ENCODE assay signal across 8 cellular contexts in the genomic region with DNA sequence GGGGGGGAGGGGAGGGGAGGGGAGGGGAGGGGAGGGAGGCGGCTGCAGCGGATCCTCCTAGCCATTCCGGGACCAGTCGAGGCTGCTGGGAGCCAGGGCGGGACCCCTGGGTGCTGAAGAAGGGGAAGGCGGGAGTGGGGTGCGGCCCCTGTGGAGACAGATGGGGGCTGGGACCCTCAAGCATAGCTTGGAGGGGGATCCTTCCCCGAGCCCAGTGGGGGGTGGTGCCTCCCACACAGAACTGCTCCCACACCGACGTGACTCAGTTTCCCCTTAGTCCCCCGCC. TPM values are rescaled to one million over a fixed set of nuclear protein-coding genes. Genes with fewer than 3 reads are reported as not detected.
DNase-seq lines count a peak whose midpoint lies in the region; ATAC-seq and TF ChIP-seq lines count a peak whose summit lies in the region.

No MANE protein-coding gene starts in this region.

- intact Hi-C loops in lower leg skin (cut with DNase I; ENCODE audit: low total_unique reads) (no loop called here), thyroid gland (cut with DNase I) (no loop called here)

- H3K9me3 ChIP-seq in thyroid gland, result no peaks in the 10 kb centered on the region

- peaks cover 17% of the 10 kb centered on the region for H3K27me3 Mint-ChIP-seq in T-helper 2 cell treated with Interferon-gamma antibody and Interleukin-4, amounts not matched to agents 5 μg/mL and 100 μg/mL, for 36 hours (ENCODE audit: low read depth)

- H3K4me1 ChIP-seq in thyroid gland, result peaks cover 19 to 51% of the 10 kb centered on the region in 2 donors

- peaks cover 31% of the 10 kb centered on the region for H3K4me1 Mint-ChIP-seq in T-helper 2 cell treated with Interferon-gamma antibody and Interleukin-4, amounts not matched to agents 5 μg/mL and 100 μg/mL, for 36 hours (ENCODE audit: low read depth)

- 0 to 2% methylated on average over 10 to 11 of the region's 11 CpGs for WGBS in lower leg skin, 2 donors
- no CpG with 5 or more reads among the region's 11 CpGs for WGBS in thyroid gland, 2 donors

- no peaks in the 10 kb centered on the region for H3K27me3 ChIP-seq in thyroid gland

- no peak for DNase-seq in T-helper 2 cell treated with Interferon-gamma antibody and Interleukin-4, amounts not matched to agents 5 μg/mL and 100 μg/mL, for 36 hours (ENCODE audit: low spot score)
- DNase-seq in T-helper 2 cell, result no peak
- DNase-seq in lower leg skin (ENCODE audit: low spot score in 2 of 2), result no peak
- no peak for DNase-seq in thyroid gland
- DNase-seq in AG08396 (ENCODE audit: low spot score), result no peak

- TF ChIP-seq POLR2A in lower leg skin (IDR thresholded peaks at IDR 0.05) (no peak), thyroid gland (IDR thresholded peaks at IDR 0.05) (no peak)

- no peaks in the 10 kb centered on the region for H3K9me3 Mint-ChIP-seq in T-helper 2 cell treated with Interferon-gamma antibody and Interleukin-4, amounts not matched to agents 5 μg/mL and 100 μg/mL, for 36 hours

- peak overlapping the region; percentile 47 for H3K4me3 ChIP-seq in lower leg skin (ENCODE audit: low read depth, poor library complexity, severe bottlenecking)
- H3K4me3 ChIP-seq in thyroid gland (replicated peaks in 1 of 3), result peak overlapping the region; percentile 50 to 73 (median 61)

- H3K27ac ChIP-seq in angular gyrus (ENCODE audit: low read depth, low read length) (peak overlapping the region; percentile 15), thyroid gland (peak overlapping the region; percentile 40 to 84 (median 74))

- peak overlapping the region; percentile 57 for H3K4me3 Mint-ChIP-seq in T-helper 2 cell treated with Interferon-gamma antibody and Interleukin-4, amounts not matched to agents 5 μg/mL and 100 μg/mL, for 36 hours

- no peak overlapping the region for H3K27ac Mint-ChIP-seq in T-helper 2 cell treated with Interferon-gamma antibody and Interleukin-4, amounts not matched to agents 5 μg/mL and 100 μg/mL, for 36 hours

- ATAC-seq in GM19463 (IDR thresholded peaks at IDR 0.05; ENCODE audit: unreplicated experiment), result no peak
- no peak for ATAC-seq in HG02840 (IDR thresholded peaks at IDR 0.05; ENCODE audit: low FRiP score, unreplicated experiment)

- H3K36me3 Mint-ChIP-seq in T-helper 2 cell treated with Interferon-gamma antibody and Interleukin-4, amounts not matched to agents 5 μg/mL and 100 μg/mL, for 36 hours (ENCODE audit: low read depth), result peaks cover 5% of the 10 kb centered on the region

- TF ChIP-seq CTCF in lower leg skin (IDR thresholded peaks at IDR 0.05) (no peak), thyroid gland (IDR thresholded peaks at IDR 0.05) (no peak)

- H3K36me3 ChIP-seq in thyroid gland, result no peaks in the 10 kb centered on the region

RNA-seq across cellular contexts. Expression of a gene that starts 0.5 kb away (rescaled TPM):
- total RNA-seq in lower leg skin (10 to 100 TPM; 11.8 to 31.7 (median 23.5) TPM), thyroid gland (10 to 100 TPM; 23.2 to 52.4 (median 34.8) TPM)

RNA-seq across cellular contexts. Expression of a gene that starts 12.7 kb away (rescaled TPM):
- total RNA-seq in lower leg skin, result 1 to 10 TPM; 1.5 to 4.0 (median 2.0) TPM
- total RNA-seq in thyroid gland, result 1 to 10 TPM; 2.0 to 5.9 (median 3.5) TPM

RNA-seq across cellular contexts. Expression of a gene that starts 19.8 kb away (rescaled TPM):
- 100 to 1,000 TPM in 1 of 4 donors, 10 to 100 TPM in 3; 70.7 to 108 (median 88.6) TPM for total RNA-seq in lower leg skin
- total RNA-seq in thyroid gland, result 100 to 1,000 TPM; 119 to 170 (median 145) TPM

RNA-seq across cellular contexts. Expression of a gene that starts 23.5 kb away (rescaled TPM):
- total RNA-seq in lower leg skin (10 to 100 TPM; 14.0 to 65.5 (median 27.6) TPM), thyroid gland (10 to 100 TPM; 61.4 to 98.8 (median 68.0) TPM)

RNA-seq across cellular contexts. Expression of a gene that starts 50.3 kb away (rescaled TPM):
- total RNA-seq in lower leg skin (10 to 100 TPM in 1 of 4 donors, 1 to 10 TPM in 3; 5.4 to 10.2 (median 8.0) TPM), thyroid gland (1 to 10 TPM; 1.4 to 4.7 (median 4.2) TPM)
